ENCODE assay signal across 21 cellular contexts in genomic region chr14:99041820-99042174, GRCh38.
DNase-seq lines count a peak whose midpoint lies in the region; ATAC-seq, FAIRE-seq and TF ChIP-seq lines count a peak whose summit lies in the region.
"Had no signal": no experiment of that assay in that cellular context is flagged by ENCODE, and none has a peak within 500 bp of the region (broad histone marks: within the 10 kb centered on the region; RNA-seq: fewer than 3 reads in every experiment).

No MANE protein-coding gene starts in this region.

- DNase-seq in activated T-cell treated with anti-CD3 and anti-CD28 coated beads, Interleukin-2, amount 50 U/mL, for 24 hours: peak; percentile 22
- no peak for DNase-seq in activated T-cell treated with anti-CD3 and anti-CD28 coated beads, Interleukin-2, amount 50 U/mL, for 4 hours
- DNase-seq in T-helper 17 cell (no peak), epithelial cell of esophagus (ENCODE audit: low read depth) (peak; percentile 24), stomach (peak; percentile 7), GM12891 (ENCODE audit: insufficient read length, low spot score) (no peak), GM19238 (ENCODE audit: insufficient read length, low spot score) (no peak)
- no peak for DNase-seq in activated T-cell treated with anti-CD3 and anti-CD28 coated beads, Interleukin-2, amount 50 U/mL, for 72 hours
- DNase-seq: Caco-2, NCI-H1105 treated with DMSO at 0.1 percent for 48 hours, NCI-H187, NCI-H226, NCI-H524 treated with DMSO at 0.1 percent for 48 hours, PC-3, RPMI8226, SIG-M5 had no signal

- FAIRE-seq in GM12891 (lab: Jason Lieb, UNC): no peak
- FAIRE-seq: GM12878, H54 had no signal

- no peak for TF ChIP-seq CTCF in epithelial cell of esophagus (IDR thresholded peaks at IDR 0.05; ENCODE audit: insufficient read depth, low read depth, low read length, missing control alignments)
- TF ChIP-seq CTCF in stomach (IDR thresholded peaks at IDR 0.05): no peak

- H3K36me3 ChIP-seq in stomach: no peaks in the 10 kb centered on the region

- TF ChIP-seq EP300 in stomach (IDR thresholded peaks at IDR 0.05): no peak

- H3K4me1 Mint-ChIP-seq in activated T-cell treated with anti-CD3 and anti-CD28 coated beads, Interleukin-2, amount 50 U/mL, for 24 hours (ENCODE audit: low read depth): peaks cover 3% of the 10 kb centered on the region
- H3K4me1 Mint-ChIP-seq in activated T-cell treated with anti-CD3 and anti-CD28 coated beads, Interleukin-2, amount 50 U/mL, for 4 hours (ENCODE audit: low read depth): peaks cover 1% of the 10 kb centered on the region
- H3K4me1 Mint-ChIP-seq in T-helper 17 cell: peaks cover 4% of the 10 kb centered on the region
- H3K4me1 Mint-ChIP-seq in activated T-cell treated with anti-CD3 and anti-CD28 coated beads, Interleukin-2, amount 50 U/mL, for 72 hours (ENCODE audit: low read depth): peaks cover 4% of the 10 kb centered on the region
- H3K4me1 Mint-ChIP-seq: B cell had no signal

- WGBS in stomach, 5 donors: 80 to 100% (median 94%) methylated on average over 1 to 5 of the region's 5 CpGs

- no peaks in the 10 kb centered on the region for H3K27me3 ChIP-seq in stomach

- no peaks in the 10 kb centered on the region for H3K36me3 Mint-ChIP-seq in activated T-cell treated with anti-CD3 and anti-CD28 coated beads, Interleukin-2, amount 50 U/mL, for 24 hours (ENCODE audit: low read depth)
- H3K36me3 Mint-ChIP-seq in activated T-cell treated with anti-CD3 and anti-CD28 coated beads, Interleukin-2, amount 50 U/mL, for 4 hours (ENCODE audit: insufficient read depth): peaks cover 5% of the 10 kb centered on the region
- H3K36me3 Mint-ChIP-seq in T-helper 17 cell (ENCODE audit: low read depth): no peaks in the 10 kb centered on the region
- peaks cover 0 to 2% of the 10 kb centered on the region in 2 donors for H3K36me3 Mint-ChIP-seq in activated T-cell treated with anti-CD3 and anti-CD28 coated beads, Interleukin-2, amount 50 U/mL, for 72 hours (ENCODE audit: insufficient read depth in 2 of 2)

- TF ChIP-seq POLR2A in stomach (IDR thresholded peaks at IDR 0.05) (no peak), GM12891 (IDR thresholded peaks at IDR 0.05; ENCODE audit: low read depth, low read length) (no peak)

- H3K27ac Mint-ChIP-seq in activated T-cell treated with anti-CD3 and anti-CD28 coated beads, Interleukin-2, amount 50 U/mL, for 24 hours: no peak overlapping the region
- H3K27ac Mint-ChIP-seq in T-helper 17 cell: peak overlapping the region; percentile 16
- H3K27ac Mint-ChIP-seq in activated T-cell treated with anti-CD3 and anti-CD28 coated beads, Interleukin-2, amount 50 U/mL, for 72 hours: no peak overlapping the region
- H3K27ac Mint-ChIP-seq: B cell; CD4-positive, alpha-beta T cell had no signal

- H3K4me3 ChIP-seq in epithelial cell of esophagus (ENCODE audit: low read length): no peak overlapping the region
- H3K4me3 ChIP-seq in stomach: no peak overlapping the region
- H3K4me3 ChIP-seq: GM12878 had no signal

- no peak overlapping the region for H3K27ac ChIP-seq in stomach

- H3K9me3 Mint-ChIP-seq in activated T-cell treated with anti-CD3 and anti-CD28 coated beads, Interleukin-2, amount 50 U/mL, for 24 hours: peaks cover 3% of the 10 kb centered on the region
- H3K9me3 Mint-ChIP-seq in activated T-cell treated with anti-CD3 and anti-CD28 coated beads, Interleukin-2, amount 50 U/mL, for 4 hours: peaks cover 10% of the 10 kb centered on the region
- H3K9me3 Mint-ChIP-seq in activated T-cell treated with anti-CD3 and anti-CD28 coated beads, Interleukin-2, amount 50 U/mL, for 72 hours: peaks cover 3 to 4% of the 10 kb centered on the region in 2 donors

- H3K9me3 ChIP-seq in T-helper 17 cell (ENCODE audit: control insufficient read depth, low read length, poor library complexity, severe bottlenecking) (no peaks in the 10 kb centered on the region), stomach (peaks cover 0 to 6% (median 0%) of the 10 kb centered on the region in 4 donors)
- H3K9me3 ChIP-seq: Caco-2 had no signal

- intact Hi-C loops in stomach (cut with DNase I; ENCODE audit: low total_unique reads): no loop called here

- ATAC-seq in activated T-cell treated with anti-CD3 and anti-CD28 coated beads, Interleukin-2, amount 50 U/mL, for 4 hours: no peak
- no peak for ATAC-seq in T-helper 17 cell
- ATAC-seq in activated T-cell treated with anti-CD3 and anti-CD28 coated beads, Interleukin-2, amount 50 U/mL, for 72 hours (replicated peaks in 1 of 2): no peak
- ATAC-seq: GM12878, PC-3, SK-N-SH treated with all-trans-retinoic acid at 6 μM for 48 hours had no signal

- no peaks in the 10 kb centered on the region for H3K27me3 Mint-ChIP-seq in activated T-cell treated with anti-CD3 and anti-CD28 coated beads, Interleukin-2, amount 50 U/mL, for 24 hours
- H3K27me3 Mint-ChIP-seq in activated T-cell treated with anti-CD3 and anti-CD28 coated beads, Interleukin-2, amount 50 U/mL, for 4 hours (ENCODE audit: low read depth): no peaks in the 10 kb centered on the region
- H3K27me3 Mint-ChIP-seq in T-helper 17 cell: no peaks in the 10 kb centered on the region
- H3K27me3 Mint-ChIP-seq in activated T-cell treated with anti-CD3 and anti-CD28 coated beads, Interleukin-2, amount 50 U/mL, for 72 hours (ENCODE audit: low read depth): no peaks in the 10 kb centered on the region
- H3K27me3 Mint-ChIP-seq: B cell; CD4-positive, alpha-beta T cell had no signal

- H3K4me3 Mint-ChIP-seq in activated T-cell treated with anti-CD3 and anti-CD28 coated beads, Interleukin-2, amount 50 U/mL, for 24 hours: no peak overlapping the region
- no peak overlapping the region for H3K4me3 Mint-ChIP-seq in activated T-cell treated with anti-CD3 and anti-CD28 coated beads, Interleukin-2, amount 50 U/mL, for 4 hours
- H3K4me3 Mint-ChIP-seq in T-helper 17 cell: no peak overlapping the region
- H3K4me3 Mint-ChIP-seq in activated T-cell treated with anti-CD3 and anti-CD28 coated beads, Interleukin-2, amount 50 U/mL, for 72 hours: no peak overlapping the region
- H3K4me3 Mint-ChIP-seq: B cell; CD4-positive, alpha-beta T cell had no signal

- H3K4me1 ChIP-seq in stomach: peaks cover 0 to 1% (median 0%) of the 10 kb centered on the region in 4 donors
- H3K4me1 ChIP-seq: Caco-2 had no signal

TF ChIP-seq in GM12891, 5 proteins besides CTCF, POLR2A, EP300 and RAD21:
- no peak for TF ChIP-seq POU2F2 (IDR thresholded peaks at IDR 0.05; ENCODE audit: low read depth, low read length)
- no peak for TF ChIP-seq TAF1 (IDR thresholded peaks at IDR 0.05; ENCODE audit: low read depth, low read length)
- TF ChIP-seq PAX5 (IDR thresholded peaks at IDR 0.05; ENCODE audit: insufficient read depth, low read length, severe bottlenecking): no peak
- no peak for TF ChIP-seq POLR2AphosphoS5 (IDR thresholded peaks at IDR 0.05; ENCODE audit: low read depth, low read length)
- TF ChIP-seq SPI1 (IDR thresholded peaks at IDR 0.05; ENCODE audit: low read depth, low read length): no peak
TF ChIP-seq in GM12891: peak in this region for 0.

Comparison
In these comparisons a context has a peak if more than half of its experiments do, and no peak if none do; other contexts are left out.
1. DNase-seq: peak in activated T-cell treated with anti-CD3 and anti-CD28 coated beads, Interleukin-2, amount 50 U/mL, for 24 hours (single experiment), epithelial cell of esophagus (single experiment) and stomach (single experiment); none in activated T-cell treated with anti-CD3 and anti-CD28 coated beads, Interleukin-2, amount 50 U/mL, for 4 hours (single experiment), T-helper 17 cell (0 of 3), activated T-cell treated with anti-CD3 and anti-CD28 coated beads, Interleukin-2, amount 50 U/mL, for 72 hours (0 of 2), GM12891 (single experiment) and GM19238 (single experiment).